In genomic region chr9:126454250-126454649, GRCh38 we compare ENCODE assay signal across 14 cellular contexts.
"Had no signal": no experiment of that assay in that cellular context is flagged by ENCODE, and none has a peak within 500 bp of the region (broad histone marks: within the 10 kb centered on the region; RNA-seq: fewer than 3 reads in every experiment).

No MANE protein-coding gene starts in this region.

- H3K4me1 Mint-ChIP-seq: memory B cell had no signal

- H3K27ac ChIP-seq: esophagus squamous epithelium, tibial nerve had no signal

- H3K4me3 ChIP-seq: esophagus squamous epithelium, tibial nerve had no signal

- H3K9me3 Mint-ChIP-seq: activated naive CD4-positive, alpha-beta T cell treated with anti-CD3 and anti-CD28 coated beads for 36 hours; activated T-cell treated with anti-CD3 and anti-CD28 coated beads, Interleukin-2, amount 50 U/mL, for 4 hours; central memory CD8-positive, alpha-beta T cell; memory B cell; T-helper 2 cell treated with Interferon-gamma antibody and Interleukin-4, amounts not matched to agents 5 μg/mL and 100 μg/mL, for 36 hours had no signal

- DNase-seq: activated CD4-positive, alpha-beta T cell treated with anti-CD3 and anti-CD28 coated beads, Interleukin-2, amount 50 U/mL, for 4 hours; activated CD8-positive, alpha-beta memory T cell treated with anti-CD3 and anti-CD28 coated beads, Interleukin-2, amount 10 ng/mL, durations not matched to agents 7 days and 5 days; activated naive CD4-positive, alpha-beta T cell treated with anti-CD3 and anti-CD28 coated beads for 36 hours; activated T-cell treated with anti-CD3 and anti-CD28 coated beads, Interleukin-2, amount 50 U/mL, for 4 hours; aorta; cortex of kidney; effector CD4-positive, alpha-beta T cell; esophagus squamous epithelium; stimulated activated naive CD8-positive, alpha-beta T cell treated with anti-CD3 and anti-CD28 coated beads, Interleukin-15, Interleukin-2, amounts not matched to agents 100 U/mL and 50 U/mL, for 24 hours; SW 1271 had no signal

- H3K27me3 ChIP-seq: esophagus squamous epithelium, tibial nerve had no signal

- ATAC-seq: activated CD8-positive, alpha-beta memory T cell treated with anti-CD3 and anti-CD28 coated beads, Interleukin-2, amount 10 ng/mL, durations not matched to agents 7 days and 5 days; activated T-cell treated with anti-CD3 and anti-CD28 coated beads, Interleukin-2, amount 50 U/mL, for 4 hours; stimulated activated naive CD8-positive, alpha-beta T cell treated with anti-CD3 and anti-CD28 coated beads, Interleukin-15, Interleukin-2, amounts not matched to agents 100 U/mL and 50 U/mL, for 24 hours had no signal

- H3K27ac Mint-ChIP-seq: activated CD8-positive, alpha-beta memory T cell treated with anti-CD3 and anti-CD28 coated beads, Interleukin-2, amount 10 ng/mL, durations not matched to agents 7 days and 5 days; activated naive CD4-positive, alpha-beta T cell treated with anti-CD3 and anti-CD28 coated beads for 36 hours; memory B cell; T-helper 2 cell treated with Interferon-gamma antibody and Interleukin-4, amounts not matched to agents 5 μg/mL and 100 μg/mL, for 36 hours had no signal

- H3K27me3 Mint-ChIP-seq: activated CD8-positive, alpha-beta memory T cell treated with anti-CD3 and anti-CD28 coated beads, Interleukin-2, amount 10 ng/mL, durations not matched to agents 7 days and 5 days; central memory CD8-positive, alpha-beta T cell; memory B cell had no signal

- H3K9me3 ChIP-seq: esophagus squamous epithelium, tibial nerve had no signal

- H3K4me3 Mint-ChIP-seq: activated CD8-positive, alpha-beta memory T cell treated with anti-CD3 and anti-CD28 coated beads, Interleukin-2, amount 10 ng/mL, durations not matched to agents 7 days and 5 days; activated naive CD4-positive, alpha-beta T cell treated with anti-CD3 and anti-CD28 coated beads for 36 hours; activated T-cell treated with anti-CD3 and anti-CD28 coated beads, Interleukin-2, amount 50 U/mL, for 4 hours; central memory CD8-positive, alpha-beta T cell; memory B cell; T-helper 2 cell treated with Interferon-gamma antibody and Interleukin-4, amounts not matched to agents 5 μg/mL and 100 μg/mL, for 36 hours had no signal
